Comparison of ENCODE assay signal across 8 cellular contexts in genomic region chr5:176596689-176597416, GRCh38. TPM values are rescaled to one million over a fixed set of nuclear protein-coding genes. Genes with fewer than 3 reads are reported as not detected.
DNase-seq lines count a peak whose midpoint lies in the region; ATAC-seq and TF ChIP-seq lines count a peak whose summit lies in the region.

No MANE protein-coding gene starts in this region.

- H3K79me2 ChIP-seq in PC-9 (ENCODE audit: low read depth), result no peaks in the 10 kb centered on the region

- H3K27me3 Mint-ChIP-seq in CD4-positive, alpha-beta T cell, result no peaks in the 10 kb centered on the region

- H3K9me2 ChIP-seq in PC-9 (ENCODE audit: insufficient read depth), result no peaks in the 10 kb centered on the region

- peak; percentile 11 for TF ChIP-seq CTCF in CD4-positive, alpha-beta T cell (IDR thresholded peaks at IDR 0.05)
- no peak for TF ChIP-seq CTCF in PC-9 (conservative IDR thresholded peaks at IDR 0.05)

- H3K4me2 ChIP-seq in PC-9, result no peak overlapping the region

- no peak overlapping the region for H2AFZ ChIP-seq in PC-9

- POLR2A ChIA-PET in CD4-positive, alpha-beta T cell (lab: Charles Lee), result interaction anchor here (0.7 to 1.4 kb wide), 4 partner anchors 50 to 149 kb away, joined by 3 to 6 read pairs (median 4); partner anchors contain the start of genes FAF2, RNF44 and TSPAN17
- POLR2A ChIA-PET in PC-9 (lab: Charles Lee; ENCODE audit: unreplicated experiment), result no interaction called here

- no peaks in the 10 kb centered on the region for H3F3A ChIP-seq in PC-9 (ENCODE audit: insufficient read depth, low read depth)

- H3K27me3 ChIP-seq in CD4-positive, alpha-beta T cell (ENCODE audit: control insufficient read depth, insufficient read depth, low read length), result no peaks in the 10 kb centered on the region
- H3K27me3 ChIP-seq in rectal smooth muscle tissue (ENCODE audit: control insufficient read depth, insufficient read depth, low read length) (no peaks in the 10 kb centered on the region), PC-9 (ENCODE audit: insufficient read depth, low read depth) (no peaks in the 10 kb centered on the region)

- H3K9me3 Mint-ChIP-seq in CD4-positive, alpha-beta T cell, result no peaks in the 10 kb centered on the region

- H3K27ac Mint-ChIP-seq in CD4-positive, alpha-beta T cell, result no peak overlapping the region

- H3K4me3 Mint-ChIP-seq in CD4-positive, alpha-beta T cell, result peak overlapping the region; percentile 82

- H3K4me1 ChIP-seq in rectal smooth muscle tissue (ENCODE audit: control insufficient read depth, insufficient read depth, low read length) (no peaks in the 10 kb centered on the region), PC-9 (replicated peaks; ENCODE audit: insufficient read depth) (no peaks in the 10 kb centered on the region)

- CTCF ChIA-PET in CD4-positive, alpha-beta T cell (lab: Charles Lee), result interaction anchor here (0.7 to 2.2 kb wide), 17 partner anchors 9 to 237 kb away, joined by 3 to 11 read pairs (median 3); partner anchors contain the start of genes CLTB and RNF44
- CTCF ChIA-PET in PC-9 (lab: Charles Lee), result no interaction called here

- no peaks in the 10 kb centered on the region for H4K20me1 ChIP-seq in PC-9 (ENCODE audit: insufficient read depth)

- intact Hi-C loops in CD4-positive, alpha-beta T cell (cut with DNase I, micrococcal nuclease), result loop anchor here (1.0 to 5.0 kb wide), 2 partner anchors 181 to 865 kb away; partner anchors contain the start of gene CLTB (in 2 of the 2)
- intact Hi-C loops in posterior vena cava (cut with DNase I) (no loop called here), PC-9 (cut with micrococcal nuclease; ENCODE audit: unreplicated experiment) (no loop called here)

- no TSS peak for BruUV-seq in PC-9 (replicated peaks; lab: Mats Ljungman, UMichigan)

- no peaks in the 10 kb centered on the region for H3K9me3 ChIP-seq in CD4-positive, alpha-beta T cell (ENCODE audit: control insufficient read depth, low read length)
- no peaks in the 10 kb centered on the region for H3K9me3 ChIP-seq in PC-9 (ENCODE audit: insufficient read depth, low read depth)

- peaks cover 8% of the 10 kb centered on the region for H3K4me1 Mint-ChIP-seq in CD4-positive, alpha-beta T cell (ENCODE audit: low read depth)

- ATAC-seq in CD4-positive, alpha-beta T cell (ENCODE audit: poor library complexity), result peak; percentile 84
- peak; percentile 55 for ATAC-seq in HG02852 (IDR thresholded peaks at IDR 0.05; ENCODE audit: unreplicated experiment)
- peak; percentile 66 for ATAC-seq in esophagus mucosa

- H3K27ac ChIP-seq in CD4-positive, alpha-beta T cell (ENCODE audit: low read depth, low read length), result no peak overlapping the region
- no peak overlapping the region for H3K27ac ChIP-seq in rectal smooth muscle tissue (ENCODE audit: low read depth, low read length)
- H3K27ac ChIP-seq in PC-9, result no peak overlapping the region

- no peak overlapping the region for H3K9ac ChIP-seq in rectal smooth muscle tissue (ENCODE audit: low read length)

- peak; percentile 51 to 77 (median 62) for DNase-seq in CD4-positive, alpha-beta T cell
- DNase-seq in activated CD8-positive, alpha-beta memory T cell treated with anti-CD3 and anti-CD28 coated beads for 4 hours (ENCODE audit: low read depth in 2 of 2), result peak; percentile 36 to 47
- DNase-seq in NCI-H1092 treated with DMSO at 0.1 percent for 48 hours (lab: John Stamatoyannopoulos, UW) (no peak), posterior vena cava (ENCODE audit: low spot score) (no peak), PC-9 (no peak)

- H3K36me3 Mint-ChIP-seq in CD4-positive, alpha-beta T cell (ENCODE audit: low read depth), result no peaks in the 10 kb centered on the region

- H3K36me3 ChIP-seq in rectal smooth muscle tissue (ENCODE audit: control insufficient read depth, insufficient read depth, low read length) (no peaks in the 10 kb centered on the region), PC-9 (ENCODE audit: low read depth) (no peaks in the 10 kb centered on the region)

- H3K4me3 ChIP-seq in rectal smooth muscle tissue (ENCODE audit: low read length) (peak overlapping the region; percentile 37), PC-9 (no peak overlapping the region)

RNA-seq across cellular contexts. Expression of gene GPRIN1, which starts 13.1 kb away (rescaled TPM):
- total RNA-seq in CD4-positive, alpha-beta T cell, result under 1 TPM; 0.22 to 0.36 TPM
- total RNA-seq in esophagus mucosa (1.9 TPM), posterior vena cava (1 to 10 TPM in 1 of 2 donors, under 1 TPM in 1; 0.37 to 1.1 TPM), PC-9 (2021) (7.2 and 11.0 TPM in 2 replicates)

RNA-seq across cellular contexts. Expression of gene SNCB, which starts 33.5 kb away (rescaled TPM):
- total RNA-seq in CD4-positive, alpha-beta T cell, result not detected
- not detected for total RNA-seq in esophagus mucosa
- not detected for total RNA-seq in posterior vena cava
- total RNA-seq in PC-9 (2021), result not detected in 2 replicates

RNA-seq across cellular contexts. Expression of gene EIF4E1B, which starts 33.6 kb away (rescaled TPM):
- total RNA-seq in CD4-positive, alpha-beta T cell, result not detected
- total RNA-seq in esophagus mucosa (not detected), posterior vena cava (not detected), PC-9 (2021) (not detected in 2 replicates)

RNA-seq across cellular contexts. Expression of gene CDHR2, which starts 47.7 kb away (rescaled TPM):
- 1 to 10 TPM; 1.6 to 2.0 TPM for total RNA-seq in CD4-positive, alpha-beta T cell
- total RNA-seq in esophagus mucosa (not detected), posterior vena cava (under 1 TPM in 1 of 2 donors, not detected in 1; 0.14 TPM), PC-9 (2021) (not detected in 2 replicates)

RNA-seq across cellular contexts. Expression of gene TSPAN17, which starts 50.4 kb away (rescaled TPM):
- 1 to 10 TPM; 7.8 to 7.9 TPM for total RNA-seq in CD4-positive, alpha-beta T cell
- total RNA-seq in esophagus mucosa (24.0 TPM), posterior vena cava (10 to 100 TPM; 15.7 to 18.5 TPM), PC-9 (2021) (81.1 and 82.1 TPM in 2 replicates)

Comparison
In these comparisons a context has a peak if more than half of its experiments do, and no peak if none do; other contexts are left out.
1. DNase-seq: peak in CD4-positive, alpha-beta T cell (10 of 10) and activated CD8-positive, alpha-beta memory T cell treated with anti-CD3 and anti-CD28 coated beads for 4 hours (2 of 2); none in NCI-H1092 treated with DMSO at 0.1 percent for 48 hours (single experiment), posterior vena cava (single experiment) and PC-9 (0 of 2).
2. intact Hi-C loops: an anchor here in CD4-positive, alpha-beta T cell (1.0 to 5.0 kb wide); none called in posterior vena cava and PC-9.
3. Peak in every context shown above with its lines, with median percentiles within 50 percentile points of each other: ATAC-seq.